In genomic region chr3:197256836-197257444, GRCh38 we compare ENCODE assay signal across 8 cellular contexts. TPM values are rescaled to one million over a fixed set of nuclear protein-coding genes. Genes with fewer than 3 reads are reported as not detected.
DNase-seq lines count a peak whose midpoint lies in the region; ATAC-seq, FAIRE-seq and TF ChIP-seq lines count a peak whose summit lies in the region.

No MANE protein-coding gene starts in this region.

- FAIRE-seq in kidney (lab: Jason Lieb, UNC), result peak; percentile 91

- H3K4me3 ChIP-seq in BE2C (ENCODE audit: low read depth, low read length) (no peak overlapping the region), adipocyte (ENCODE audit: low read length) (no peak overlapping the region), kidney (ENCODE audit: low read length in 2 of 2) (no peak overlapping the region)

- no peaks in the 10 kb centered on the region for H3K4me1 ChIP-seq in BE2C
- H3K4me1 ChIP-seq in adipocyte (ENCODE audit: control insufficient read depth, insufficient read depth, low read length), result no peaks in the 10 kb centered on the region
- no peaks in the 10 kb centered on the region for H3K4me1 ChIP-seq in kidney (ENCODE audit: control insufficient read depth in 1 of 2, insufficient read depth in 1 of 2, low read depth in 1 of 2, low read length in 2 of 2)

- DNase-seq in BE2C (peak; percentile 43), NCI-H446 treated with DMSO at 0.1 percent for 48 hours (lab: John Stamatoyannopoulos, UW) (peak; percentile 31), adipocyte (ENCODE audit: low read depth) (peak; percentile 81), kidney (no peak), NCI-H187 treated with DMSO at 0.1 percent for 48 hours (lab: John Stamatoyannopoulos, UW) (no peak)

- intact Hi-C loops in kidney (cut with DNase I), result loop anchor here (10.0 kb wide), 1 partner anchor 258 kb away; no protein-coding TSS in a partner anchor

- no peak overlapping the region for H3K9ac ChIP-seq in adipocyte (ENCODE audit: low read length)
- no peak overlapping the region for H3K9ac ChIP-seq in kidney (ENCODE audit: low read length in 2 of 2)

- H3K27me3 ChIP-seq in BE2C (no peaks in the 10 kb centered on the region), adipocyte (replicated peaks; ENCODE audit: control insufficient read depth, insufficient read depth, low read length) (no peaks in the 10 kb centered on the region)

- no peaks in the 10 kb centered on the region for H3K9me3 ChIP-seq in BE2C
- no peaks in the 10 kb centered on the region for H3K9me3 ChIP-seq in adipocyte (ENCODE audit: control insufficient read depth, low read length)
- no peaks in the 10 kb centered on the region for H3K9me3 ChIP-seq in kidney (ENCODE audit: control insufficient read depth in 1 of 2, low read length in 2 of 2)

- no peak for ATAC-seq in GM21825 (IDR thresholded peaks at IDR 0.05; ENCODE audit: unreplicated experiment)

- H3K27ac ChIP-seq in kidney (ENCODE audit: low read depth in 2 of 2, low read length in 2 of 2) (no peak overlapping the region), temporal lobe (ENCODE audit: low read depth, low read length) (peak overlapping the region; percentile 54)

- TF ChIP-seq CTCF in BE2C (IDR thresholded peaks at IDR 0.05; ENCODE audit: low read depth, low read length) (peak; percentile 71), GM12872 (IDR thresholded peaks at IDR 0.05; ENCODE audit: insufficient read depth, low read depth, low read length) (peak; percentile 48; the same call in 2 of the 3 replicates), kidney (IDR thresholded peaks at IDR 0.05; ENCODE audit: borderline replicate concordance, extremely low read depth, insufficient read depth) (peak; percentile 44)

- 0 out of 2 replicates have a peak, but pooled peaks cover 3% of the 10 kb centered on the region for H3K36me3 ChIP-seq in BE2C
- no peaks in the 10 kb centered on the region for H3K36me3 ChIP-seq in adipocyte (ENCODE audit: control insufficient read depth, insufficient read depth, low read length, severe bottlenecking)
- no peaks in the 10 kb centered on the region for H3K36me3 ChIP-seq in kidney (ENCODE audit: control insufficient read depth in 1 of 2, insufficient read depth in 2 of 2, low read length in 2 of 2)

RNA-seq across cellular contexts. Expression of gene DLG1, which starts 41.5 kb away (rescaled TPM):
- polyA plus RNA-seq in BE2C (2012; ENCODE audit: insufficient read depth, insufficient read length, low read depth), result 24.6 TPM
- total RNA-seq in kidney (101 TPM), temporal lobe (60.5 TPM)
- polyA plus RNA-seq in kidney (ENCODE audit: insufficient read depth, low read depth, low replicate concordance), result 19.4 TPM

Comparison
In these comparisons a context has a peak if more than half of its experiments do, and no peak if none do; other contexts are left out.
1. DNase-seq: peak in BE2C (single experiment), NCI-H446 treated with DMSO at 0.1 percent for 48 hours (single experiment) and adipocyte (single experiment); none in kidney (single experiment) and NCI-H187 treated with DMSO at 0.1 percent for 48 hours (single experiment).
2. Peak in every context shown above with its lines, with median percentiles within 50 percentile points of each other: CTCF ChIP-seq.